Comparison of ENCODE assay signal across 9 cellular contexts in the genomic region with DNA sequence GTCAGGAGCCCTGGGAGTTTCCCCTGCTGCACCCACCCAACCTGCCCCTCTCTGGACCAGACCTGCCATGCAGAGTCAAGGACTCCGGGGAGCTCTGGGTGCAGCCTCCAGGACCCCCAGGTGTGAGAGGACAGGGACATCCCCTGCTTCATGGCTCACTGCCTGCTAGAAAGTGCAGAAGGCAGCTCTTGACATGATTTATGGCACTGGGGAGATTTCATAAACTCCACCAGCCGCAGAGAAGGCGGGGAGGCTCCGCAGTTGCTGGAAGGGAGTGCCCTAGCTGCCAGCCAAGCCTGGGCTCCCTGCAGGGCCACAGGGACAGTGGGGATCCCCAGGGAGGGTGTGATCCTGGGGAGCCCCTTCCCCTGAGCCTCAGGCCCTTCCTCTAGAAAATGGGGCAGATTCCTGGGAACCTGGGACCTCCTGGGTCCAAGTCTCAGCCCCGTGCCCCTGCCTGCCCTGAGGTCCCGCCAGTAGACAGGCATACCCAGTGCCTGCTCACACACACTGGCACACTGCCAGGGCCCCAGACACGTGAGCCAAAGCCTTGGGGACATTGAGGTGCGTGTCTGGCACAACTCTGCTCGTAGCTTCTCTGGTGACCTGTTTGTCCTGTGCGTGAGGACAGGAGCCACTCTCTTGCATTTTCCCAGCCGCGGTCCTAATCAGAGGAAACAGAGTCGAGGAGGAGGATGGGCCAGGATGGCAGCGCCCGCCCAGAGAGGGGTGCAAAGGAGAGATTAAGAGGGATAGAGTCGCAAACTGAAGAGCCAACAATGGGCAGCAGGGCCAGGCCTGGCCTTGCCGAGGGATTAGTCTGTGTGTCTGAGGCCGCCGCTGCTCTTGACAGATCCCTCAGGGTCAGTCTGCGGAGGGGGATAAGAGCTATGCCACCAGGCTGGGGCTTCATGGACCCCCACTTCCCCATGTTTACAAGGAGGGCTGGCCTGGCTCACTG. TPM values are rescaled to one million over a fixed set of nuclear protein-coding genes. Genes with fewer than 3 reads are reported as not detected.
A peak's percentile ranks its signal among the peaks of the same experiment; 100 is the strongest.
DNase-seq lines count a peak whose midpoint lies in the region; ATAC-seq and TF ChIP-seq lines count a peak whose summit lies in the region.
"Had no signal": no experiment of that assay in that cellular context is flagged by ENCODE, and none has a peak within 500 bp of the region (broad histone marks: within the 10 kb centered on the region; RNA-seq: fewer than 3 reads in every experiment).

No MANE protein-coding gene starts in this region.

- TF ChIP-seq CTCF in testis (IDR thresholded peaks at IDR 0.05): no peak
- no peak for TF ChIP-seq CTCF in left lung (IDR thresholded peaks at IDR 0.05)

- no peaks in the 10 kb centered on the region for H3K27me3 ChIP-seq in testis
- H3K27me3 ChIP-seq in left lung: no peaks in the 10 kb centered on the region

- intact Hi-C loops in testis (cut with DNase I; ENCODE audit: low total_unique reads) (no loop called here), left lung (cut with DNase I) (no loop called here)

- TF ChIP-seq POLR2A in testis (IDR thresholded peaks at IDR 0.05): no peak

- H3K9me3 ChIP-seq in testis: no peaks in the 10 kb centered on the region
- H3K9me3 ChIP-seq in left lung: no peaks in the 10 kb centered on the region

- WGBS in testis, 2 donors: 71 to 86% methylated on average over 19 to 20 of the region's 20 CpGs

- H3K27ac ChIP-seq in testis (no peak overlapping the region), left lung (no peak overlapping the region)

- ATAC-seq in GM18520 (IDR thresholded peaks at IDR 0.05; ENCODE audit: unreplicated experiment) (no peak), left lung (no peak)

- no peak overlapping the region for H3K4me3 ChIP-seq in testis
- H3K4me3 ChIP-seq in left lung: no peak overlapping the region

- DNase-seq in DMS153 treated with DMSO at 0.1 percent for 48 hours (lab: John Stamatoyannopoulos, UW; ENCODE audit: unreplicated experiment) (peak; percentile 67), NCI-H1105 (lab: John Stamatoyannopoulos, UW) (peak; percentile 74), OCI-M1 (lab: John Stamatoyannopoulos, UW) (peak; percentile 92), kidney glomerular epithelial cell (lab: John Stamatoyannopoulos, UW) (peak; percentile 38), testis (no peak), 8988T (no peak), left lung (no peak)
- DNase-seq: trophoblast cell had no signal

- H3K4me1 ChIP-seq in testis (no peaks in the 10 kb centered on the region), left lung (no peaks in the 10 kb centered on the region)

- H3K36me3 ChIP-seq in testis (ENCODE audit: low read depth, missing control alignments): no peaks in the 10 kb centered on the region
- H3K36me3 ChIP-seq in left lung: peaks cover 0 to 73% of the 10 kb centered on the region in 2 donors

RNA-seq across cellular contexts. Expression of gene CABP7, which starts 13.8 kb away (rescaled TPM):
- total RNA-seq in testis (1 to 10 TPM in 1 of 2 donors, under 1 TPM in 1; 0.79 to 1.6 TPM), left lung (not detected)
- 1.6 TPM for polyA plus RNA-seq in testis (ENCODE audit: insufficient read depth, low read depth, low replicate concordance)

RNA-seq across cellular contexts. Expression of gene ZMAT5, which starts 33.2 kb away (rescaled TPM):
- 10 to 100 TPM; 16.7 to 23.4 TPM for total RNA-seq in testis
- polyA plus RNA-seq in testis (ENCODE audit: insufficient read depth, low read depth, low replicate concordance): 19.6 TPM
- total RNA-seq in left lung: 10 to 100 TPM; 20.4 to 22.6 TPM

RNA-seq across cellular contexts. Expression of gene UQCR10, which starts 33.5 kb away (rescaled TPM):
- 100 to 1,000 TPM in 1 of 2 donors, 10 to 100 TPM in 1; 91.3 to 122 TPM for total RNA-seq in testis
- 211 TPM for polyA plus RNA-seq in testis (ENCODE audit: insufficient read depth, low read depth, low replicate concordance)
- total RNA-seq in left lung: 100 to 1,000 TPM in 1 of 2 donors, 10 to 100 TPM in 1; 77.4 to 154 TPM

Comparison
In these comparisons a context has a peak if more than half of its experiments do, and no peak if none do; other contexts are left out.
1. DNase-seq: peak in DMS153 treated with DMSO at 0.1 percent for 48 hours (single experiment), NCI-H1105 (single experiment), OCI-M1 (single experiment) and kidney glomerular epithelial cell (single experiment); none in testis (single experiment), 8988T (single experiment) and left lung (0 of 2).